ENCODE assay signal across 25 cellular contexts in genomic region chr9:38374847-38375571, GRCh38.
"Had no signal": no experiment of that assay in that cellular context is flagged by ENCODE, and none has a peak within 500 bp of the region (broad histone marks: within the 10 kb centered on the region; RNA-seq: fewer than 3 reads in every experiment).

No MANE protein-coding gene starts in this region.

- H3K27me3 ChIP-seq: breast epithelium, hepatocyte, stomach, tibial nerve had no signal

- ATAC-seq: activated CD4-positive, alpha-beta T cell treated with anti-CD3 and anti-CD28 coated beads for 36 hours; naive thymus-derived CD4-positive, alpha-beta T cell; sciatic nerve; stimulated activated memory B cell treated with anti-CD40 and anti-IgM and Interleukin-4, amounts not matched to agents 10 μg/mL and 1 μg/mL and 100 μg/mL, for 72 hours had no signal

- H3K4me3 ChIP-seq: breast epithelium, hepatocyte, stomach, tibial nerve had no signal

- H3K27ac ChIP-seq: breast epithelium, epithelial cell of prostate, hepatocyte, neutrophil, tibial nerve had no signal

- H3K4me1 ChIP-seq: breast epithelium had no signal

- H2AFZ ChIP-seq: hepatocyte had no signal

- H3K36me3 ChIP-seq: breast epithelium, neutrophil, stomach, tibial nerve had no signal

- H3K79me2 ChIP-seq: hepatocyte had no signal

- H3K4me2 ChIP-seq: hepatocyte had no signal

- H3K9me3 ChIP-seq: breast epithelium, neutrophil, stomach, tibial nerve had no signal

- DNase-seq: activated CD4-positive, alpha-beta T cell treated with anti-CD3 and anti-CD28 coated beads for 36 hours; activated CD4-positive, CD25-positive, alpha-beta regulatory T cell; activated CD8-positive, alpha-beta memory T cell treated with anti-CD3 and anti-CD28 coated beads for 24 hours; activated gamma-delta T cell treated with Interleukin-2 at 50 U/mL for 16 hours; activated naive CD4-positive, alpha-beta T cell treated with anti-CD3 and anti-CD28 coated beads, Interleukin-2, amount 50 U/mL, for 16 hours; amygdala; dermis blood vessel endothelial cell; effector CD4-positive, alpha-beta T cell; glutamatergic neuron; islet precursor cell; mammary epithelial cell; naive thymus-derived CD4-positive, alpha-beta T cell; retina; small intestine; stimulated activated CD4-positive, alpha-beta T cell treated with anti-CD3 and anti-CD28 coated beads, Interleukin-4, amount 100 ng/mL, for 4 hours; stimulated activated CD8-positive, alpha-beta memory T cell treated with anti-CD3 and anti-CD28 coated beads, Interleukin-4, amount 100 ng/mL, for 48 hours; stomach; T-helper 1 cell had no signal
